Comparison of ENCODE assay signal across 12 cellular contexts in genomic region chr12:89073027-89073398, GRCh38.
A peak's percentile ranks its signal among the peaks of the same experiment; 100 is the strongest.
DNase-seq lines count a peak whose midpoint lies in the region; ATAC-seq and TF ChIP-seq lines count a peak whose summit lies in the region.
"Had no signal": no experiment of that assay in that cellular context is flagged by ENCODE, and none has a peak within 500 bp of the region (broad histone marks: within the 10 kb centered on the region; RNA-seq: fewer than 3 reads in every experiment).

No MANE protein-coding gene starts in this region.

- H3F3A ChIP-seq in GM23338 (replicated peaks; ENCODE audit: low read depth) (no peaks in the 10 kb centered on the region), SK-N-SH (replicated peaks; ENCODE audit: insufficient read depth) (peaks cover 4% of the 10 kb centered on the region)

- H3K27me3 Mint-ChIP-seq in GM23338 (ENCODE audit: insufficient read depth, low read depth, poor library complexity) (no peaks in the 10 kb centered on the region), T-helper 17 cell (no peaks in the 10 kb centered on the region)

- CTCF ChIA-PET in SK-N-SH (lab: Yijun Ruan, JAX): no interaction called here

- peak overlapping the region; percentile 9; the same call in 1 of the 2 replicates for H2AFZ ChIP-seq in GM23338
- H2AFZ ChIP-seq in SK-N-SH (ENCODE audit: low read depth): no peak overlapping the region
- no peak overlapping the region for H2AFZ ChIP-seq in hepatocyte

- H3K4me2 ChIP-seq in GM23338 (0 out of 2 replicates have a peak overlapping the region, but pooled peaks have one; percentile 21), SK-N-SH (no peak overlapping the region), hepatocyte (no peak overlapping the region)

- H4K20me1 ChIP-seq in GM23338 (replicated peaks; ENCODE audit: insufficient read depth): no peaks in the 10 kb centered on the region
- H4K20me1 ChIP-seq in SK-N-SH (ENCODE audit: insufficient read depth): no peaks in the 10 kb centered on the region
- H4K20me1 ChIP-seq in hepatocyte (ENCODE audit: insufficient read depth, poor library complexity, severe bottlenecking): no peaks in the 10 kb centered on the region

- H3K4me3 ChIP-seq in GM23338 (no peak overlapping the region), SK-N-SH (ENCODE audit: low read depth in 2 of 2, low read length in 1 of 2) (no peak overlapping the region), iPS-18a (ENCODE audit: low read length) (no peak overlapping the region), hepatocyte (no peak overlapping the region)
- H3K4me3 ChIP-seq: upper lobe of right lung had no signal

- H3K27me3 ChIP-seq in GM23338 (ENCODE audit: insufficient read depth) (no peaks in the 10 kb centered on the region), SK-N-SH (ENCODE audit: insufficient read depth) (no peaks in the 10 kb centered on the region), iPS-18a (ENCODE audit: control insufficient read depth, insufficient read depth, low read length) (no peaks in the 10 kb centered on the region), hepatocyte (no peaks in the 10 kb centered on the region)
- H3K27me3 ChIP-seq: upper lobe of right lung had no signal

- H3K4me1 Mint-ChIP-seq in GM23338 (peaks cover 28% of the 10 kb centered on the region), T-helper 17 cell (no peaks in the 10 kb centered on the region)

- H3K9me3 Mint-ChIP-seq in GM23338: no peaks in the 10 kb centered on the region

- no peak overlapping the region for H3K27ac ChIP-seq in GM23338 (ENCODE audit: low read depth)
- peak overlapping the region in 1 of 2 experiments; percentile 55; a peak in 1 of 4 replicates for H3K27ac ChIP-seq in SK-N-SH (ENCODE audit: low read depth in 2 of 2, low read length in 1 of 2)
- H3K27ac ChIP-seq in iPS-18a (ENCODE audit: low read length): peak overlapping the region; percentile 30
- H3K27ac ChIP-seq in hepatocyte: no peak overlapping the region
- H3K27ac ChIP-seq: upper lobe of right lung had no signal

- no peak overlapping the region for H3K9ac ChIP-seq in SK-N-SH
- no peak overlapping the region for H3K9ac ChIP-seq in iPS-18a (ENCODE audit: low read length)

- WGBS in SK-N-SH (ENCODE audit: low lambda C conversion rate): 0% methylated on average over 1 of the region's 1 CpG
- 83% methylated on average over 1 of the region's 1 CpG for WGBS in hepatocyte (ENCODE audit: low lambda C conversion rate, missing lambda C conversion rate)

- H3K79me2 ChIP-seq in GM23338 (replicated peaks; ENCODE audit: insufficient read depth) (no peaks in the 10 kb centered on the region), SK-N-SH (ENCODE audit: insufficient read depth) (no peaks in the 10 kb centered on the region), hepatocyte (no peaks in the 10 kb centered on the region)

- H3K9me3 ChIP-seq in SK-N-SH (no peaks in the 10 kb centered on the region), iPS-18a (ENCODE audit: control insufficient read depth, low read depth, low read length) (no peaks in the 10 kb centered on the region), hepatocyte (ENCODE audit: low read depth) (no peaks in the 10 kb centered on the region), T-helper 17 cell (ENCODE audit: control insufficient read depth, low read length, poor library complexity, severe bottlenecking) (no peaks in the 10 kb centered on the region)
- H3K9me3 ChIP-seq: upper lobe of right lung had no signal

- TF ChIP-seq CTCF in GM23338 (conservative IDR thresholded peaks at IDR 0.05; ENCODE audit: low read depth in 2 of 2) (no peak), SK-N-SH (IDR thresholded peaks at IDR 0.05) (no peak), hepatocyte (IDR thresholded peaks at IDR 0.05; ENCODE audit: poor library complexity) (no peak)

- H3K36me3 ChIP-seq in GM23338 (ENCODE audit: insufficient read depth) (no peaks in the 10 kb centered on the region), SK-N-SH (replicated peaks in 1 of 2; ENCODE audit: control insufficient read depth in 1 of 2, insufficient read depth in 2 of 2, low read length in 1 of 2) (no peaks in the 10 kb centered on the region), iPS-18a (ENCODE audit: control insufficient read depth, low read depth, low read length) (no peaks in the 10 kb centered on the region), hepatocyte (replicated peaks; ENCODE audit: insufficient read depth, low read depth) (no peaks in the 10 kb centered on the region)
- H3K36me3 ChIP-seq: upper lobe of right lung had no signal

- H3K4me3 Mint-ChIP-seq in GM23338: no peak overlapping the region
- H3K4me3 Mint-ChIP-seq in T-helper 17 cell: no peak overlapping the region

- peak in 1 of 2 experiments; percentile 30; a peak in 1 of 4 replicates for TF ChIP-seq EP300 in SK-N-SH (IDR thresholded peaks at IDR 0.05; ENCODE audit: borderline replicate concordance in 1 of 2, low read depth in 1 of 2, low read length in 1 of 2)

- no peaks in the 10 kb centered on the region for H3K36me3 Mint-ChIP-seq in GM23338 (ENCODE audit: low read depth)
- no peaks in the 10 kb centered on the region for H3K36me3 Mint-ChIP-seq in T-helper 17 cell (ENCODE audit: low read depth)

- peaks cover 27% of the 10 kb centered on the region; the same call in 1 of the 2 replicates for H3K4me1 ChIP-seq in GM23338 (ENCODE audit: insufficient read depth)
- peaks cover 0 to 12% of the 10 kb centered on the region in 2 experiments; a peak in 2 of 4 replicates for H3K4me1 ChIP-seq in SK-N-SH (ENCODE audit: control insufficient read depth in 1 of 2, insufficient read depth in 2 of 2, low read depth in 1 of 2, low read length in 1 of 2)
- peaks cover 15% of the 10 kb centered on the region for H3K4me1 ChIP-seq in iPS-18a (ENCODE audit: control insufficient read depth, low read depth, low read length)
- H3K4me1 ChIP-seq in hepatocyte (ENCODE audit: insufficient read depth): no peaks in the 10 kb centered on the region
- H3K4me1 ChIP-seq: upper lobe of right lung had no signal

- POLR2A ChIA-PET in SK-N-SH (lab: Yijun Ruan, JAX): no interaction called here

- ATAC-seq in GM23338 (no peak), HG02571 (IDR thresholded peaks at IDR 0.05; ENCODE audit: unreplicated experiment) (no peak), HG03139 (IDR thresholded peaks at IDR 0.05; ENCODE audit: unreplicated experiment) (no peak), T-helper 17 cell (no peak)
- ATAC-seq: upper lobe of right lung had no signal

- H3K27ac Mint-ChIP-seq in GM23338 (peak overlapping the region; percentile 5; the same call in 1 of the 2 replicates), T-helper 17 cell (no peak overlapping the region)

- TF ChIP-seq RAD21 in SK-N-SH (IDR thresholded peaks at IDR 0.05; ENCODE audit: low read length): no peak

- peak; percentile 69 for DNase-seq in AG08395 (ENCODE audit: low spot score)
- DNase-seq in GM23338 (ENCODE audit: low spot score): no peak
- no peak for DNase-seq in SK-N-SH
- no peak for DNase-seq in hepatocyte (ENCODE audit: low spot score)
- no peak for DNase-seq in T-helper 17 cell
- DNase-seq: effector CD8-positive, alpha-beta T cell; mammary epithelial cell; NCI-H1105; upper lobe of right lung had no signal

- no peaks in the 10 kb centered on the region for H3K9me2 ChIP-seq in GM23338 (ENCODE audit: insufficient read depth)
- no peaks in the 10 kb centered on the region for H3K9me2 ChIP-seq in SK-N-SH
- H3K9me2 ChIP-seq in hepatocyte (replicated peaks; ENCODE audit: insufficient read depth): no peaks in the 10 kb centered on the region

TF ChIP-seq in GM23338, 12 proteins besides CTCF, POLR2A, EP300 and RAD21 (continues in another document):
- TF ChIP-seq JUNB (IDR thresholded peaks at IDR 0.05; ENCODE audit: unreplicated experiment): no peak

TF ChIP-seq in SK-N-SH, 30 proteins besides CTCF, POLR2A, EP300 and RAD21 (continues in another document):
- TF ChIP-seq IRF3 (IDR thresholded peaks at IDR 0.05; ENCODE audit: low read depth, low read length) (no peak), USF1 (IDR thresholded peaks at IDR 0.05; ENCODE audit: borderline replicate concordance, low read depth) (no peak), MEF2A (IDR thresholded peaks at IDR 0.05; ENCODE audit: borderline replicate concordance, low read depth) (no peak), TAF1 (IDR thresholded peaks at IDR 0.05; ENCODE audit: borderline replicate concordance, low read depth, low read length) (no peak), TCF12 (IDR thresholded peaks at IDR 0.05) (peak; percentile 50; the same call in 1 of the 2 replicates), RCOR1 (IDR thresholded peaks at IDR 0.05; ENCODE audit: low read length) (no peak), YY1 (IDR thresholded peaks at IDR 0.05; ENCODE audit: low read depth) (no peak), USF2 (IDR thresholded peaks at IDR 0.05; ENCODE audit: borderline replicate concordance, low read depth, low read length) (no peak), FOXM1 (IDR thresholded peaks at IDR 0.05; ENCODE audit: low read depth) (peak; percentile 47; the same call in 1 of the 2 replicates), EZH2phosphoT487 (IDR thresholded peaks at IDR 0.05; ENCODE audit: borderline replicate concordance, low read depth) (no peak), CHD2 (IDR thresholded peaks at IDR 0.05; ENCODE audit: low read length, partially characterized antibody) (no peak), TEAD4 (IDR thresholded peaks at IDR 0.05; ENCODE audit: borderline replicate concordance, insufficient read depth) (0 out of 2 replicates have a peak, but pooled peaks have one; percentile 26)
